Comparison of ENCODE assay signal across 30 cellular contexts in genomic region chr12:31407562-31407961, GRCh38.
"Had no signal": no experiment of that assay in that cellular context is flagged by ENCODE, and none has a peak within 500 bp of the region (broad histone marks: within the 10 kb centered on the region; RNA-seq: fewer than 3 reads in every experiment).

No MANE protein-coding gene starts in this region.

- DNase-seq: activated CD4-positive, alpha-beta T cell treated with anti-CD3 and anti-CD28 coated beads for 4 hours; activated CD4-positive, alpha-beta T cell treated with anti-CD3 and anti-CD28 coated beads, Interleukin-2, amount 50 U/mL, for 4 hours; activated naive CD4-positive, alpha-beta T cell; activated naive CD8-positive, alpha-beta T cell treated with anti-CD3 and anti-CD28 coated beads for 36 hours; activated T-cell treated with anti-CD3 and anti-CD28 coated beads for 4 hours; activated T-cell treated with anti-CD3 and anti-CD28 coated beads, Interleukin-2, amount 50 U/mL, for 72 hours; adrenal gland; aorta; body of pancreas; dermis blood vessel endothelial cell; effector CD4-positive, alpha-beta T cell; esophagus squamous epithelium; foreskin melanocyte; kidney glomerular epithelial cell; lower lobe of right lung; mesenchymal stem cell; naive thymus-derived CD8-positive, alpha-beta T cell; nucleus accumbens; pancreas; stimulated activated CD4-positive, alpha-beta T cell treated with anti-CD3 and anti-CD28 coated beads, Interleukin-1b, Interleukin-23, amount 100 ng/mL, for 48 hours; stimulated activated CD4-positive, alpha-beta T cell treated with anti-CD3 and anti-CD28 coated beads, Interleukin-4, amount 100 ng/mL, for 4 hours; stimulated activated CD8-positive, alpha-beta memory T cell treated with anti-CD3 and anti-CD28 coated beads, Interleukin-4, amount 100 ng/mL, for 48 hours; stimulated activated naive B cell treated with anti-CD40 and anti-IgM and Interleukin-4, amounts not matched to agents 10 μg/mL and 1 μg/mL and 100 μg/mL, for 72 hours; stomach; thyroid gland had no signal

- H3K4me2 ChIP-seq: smooth muscle cell had no signal

- H3K27ac ChIP-seq: adrenal gland, body of pancreas, epithelial cell of prostate, esophagus squamous epithelium, lower lobe of right lung, pancreas, right atrium auricular region, stomach, thyroid gland had no signal

- H3K4me1 ChIP-seq: body of pancreas, esophagus squamous epithelium, lower lobe of right lung, pancreas, right atrium auricular region, thyroid gland had no signal

- ATAC-seq: activated T-cell treated with anti-CD3 and anti-CD28 coated beads, Interleukin-2, amount 50 U/mL, for 72 hours; body of pancreas; left lobe of liver; lower lobe of right lung; naive thymus-derived CD8-positive, alpha-beta T cell; pancreas; stimulated activated naive B cell treated with anti-CD40 and anti-IgM and Interleukin-4, amounts not matched to agents 10 μg/mL and 1 μg/mL and 100 μg/mL, for 72 hours had no signal

- H3K9me3 ChIP-seq: adrenal gland, body of pancreas, esophagus squamous epithelium, lower lobe of right lung, pancreas, right atrium auricular region, stomach, thyroid gland had no signal

- H3K36me3 ChIP-seq: pancreas, thyroid gland had no signal

- H3K4me3 Mint-ChIP-seq: activated naive CD8-positive, alpha-beta T cell treated with anti-CD3 and anti-CD28 coated beads for 36 hours; activated T-cell treated with anti-CD3 and anti-CD28 coated beads, Interleukin-2, amount 50 U/mL, for 72 hours; naive thymus-derived CD8-positive, alpha-beta T cell; neural crest cell; stimulated activated naive B cell treated with anti-CD40 and anti-IgM and Interleukin-4, amounts not matched to agents 10 μg/mL and 1 μg/mL and 100 μg/mL, for 72 hours had no signal

- H3K27me3 Mint-ChIP-seq: activated naive CD8-positive, alpha-beta T cell treated with anti-CD3 and anti-CD28 coated beads for 36 hours; naive thymus-derived CD8-positive, alpha-beta T cell; stimulated activated naive B cell treated with anti-CD40 and anti-IgM and Interleukin-4, amounts not matched to agents 10 μg/mL and 1 μg/mL and 100 μg/mL, for 72 hours had no signal

- H3K27ac Mint-ChIP-seq: activated naive CD8-positive, alpha-beta T cell treated with anti-CD3 and anti-CD28 coated beads for 36 hours; activated T-cell treated with anti-CD3 and anti-CD28 coated beads, Interleukin-2, amount 50 U/mL, for 72 hours; naive thymus-derived CD8-positive, alpha-beta T cell; stimulated activated naive B cell treated with anti-CD40 and anti-IgM and Interleukin-4, amounts not matched to agents 10 μg/mL and 1 μg/mL and 100 μg/mL, for 72 hours had no signal

- H3K4me3 ChIP-seq: adrenal gland, body of pancreas, esophagus squamous epithelium, lower lobe of right lung, pancreas, right atrium auricular region, smooth muscle cell, stomach, thyroid gland had no signal

- H3K9me3 Mint-ChIP-seq: activated naive CD8-positive, alpha-beta T cell treated with anti-CD3 and anti-CD28 coated beads for 36 hours; activated T-cell treated with anti-CD3 and anti-CD28 coated beads, Interleukin-2, amount 50 U/mL, for 72 hours; naive thymus-derived CD8-positive, alpha-beta T cell; neural crest cell; stimulated activated naive B cell treated with anti-CD40 and anti-IgM and Interleukin-4, amounts not matched to agents 10 μg/mL and 1 μg/mL and 100 μg/mL, for 72 hours had no signal

- H3K36me3 Mint-ChIP-seq: activated naive CD8-positive, alpha-beta T cell treated with anti-CD3 and anti-CD28 coated beads for 36 hours; naive thymus-derived CD8-positive, alpha-beta T cell had no signal

- H3K27me3 ChIP-seq: adrenal gland, body of pancreas, esophagus squamous epithelium, pancreas, right atrium auricular region, stomach, thyroid gland had no signal
